9 cellular contexts compared by ENCODE assay signal in the genomic region with DNA sequence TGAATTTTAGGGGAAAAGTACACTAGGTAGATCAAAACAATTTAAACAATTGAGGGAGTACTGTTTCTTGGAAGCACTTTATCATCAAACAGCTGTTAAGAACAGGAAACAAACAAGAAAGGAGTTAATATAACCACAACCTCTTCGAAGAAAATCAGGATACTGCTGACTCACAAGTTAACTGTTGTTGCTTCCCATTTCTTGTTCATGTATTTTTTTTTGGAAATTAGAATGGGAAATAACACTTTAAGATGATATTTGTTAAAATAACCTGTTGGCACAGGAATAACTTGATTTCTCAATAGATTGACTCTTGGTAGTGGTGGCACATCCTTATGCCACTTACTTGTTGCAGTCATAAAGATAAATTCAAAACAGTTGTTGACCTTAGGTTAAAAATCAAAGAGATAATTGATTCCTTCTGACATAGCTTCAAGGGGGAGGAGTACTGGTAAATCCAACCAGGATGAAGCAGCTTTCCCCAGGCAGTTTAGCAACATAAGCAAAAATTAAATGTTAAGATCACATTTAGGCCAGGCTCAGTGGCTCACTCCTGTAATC. TPM values are rescaled to one million over a fixed set of nuclear protein-coding genes. Genes with fewer than 3 reads are reported as not detected.
A peak's percentile ranks its signal among the peaks of the same experiment; 100 is the strongest.
DNase-seq lines count a peak whose midpoint lies in the region; ATAC-seq and TF ChIP-seq lines count a peak whose summit lies in the region.
"Had no signal": no experiment of that assay in that cellular context is flagged by ENCODE, and none has a peak within 500 bp of the region (broad histone marks: within the 10 kb centered on the region; RNA-seq: fewer than 3 reads in every experiment).

No MANE protein-coding gene starts in this region.

- no peak for ATAC-seq in activated CD8-positive, alpha-beta memory T cell treated with anti-CD3 and anti-CD28 coated beads, Interleukin-2, amount 10 ng/mL, durations not matched to agents 7 days and 5 days
- ATAC-seq in T-cell (replicated peaks in 1 of 4), result no peak
- ATAC-seq in stimulated activated naive B cell treated with anti-CD40 and anti-IgM and Interleukin-4, amounts not matched to agents 10 μg/mL and 1 μg/mL and 100 μg/mL, for 72 hours (replicated peaks), result no peak

- no peak for TF ChIP-seq POLR2A in lower leg skin (IDR thresholded peaks at IDR 0.05)

- H3K4me3 Mint-ChIP-seq in activated CD8-positive, alpha-beta memory T cell treated with anti-CD3 and anti-CD28 coated beads, Interleukin-2, amount 10 ng/mL, durations not matched to agents 7 days and 5 days, result peak overlapping the region; percentile 35
- H3K4me3 Mint-ChIP-seq in T-cell, result peak overlapping the region; percentile 34 to 92 (median 46)
- peak overlapping the region; percentile 81 to 82 for H3K4me3 Mint-ChIP-seq in stimulated activated naive B cell treated with anti-CD40 and anti-IgM and Interleukin-4, amounts not matched to agents 10 μg/mL and 1 μg/mL and 100 μg/mL, for 72 hours

- CTCF ChIA-PET in activated CD8-positive, alpha-beta memory T cell treated with anti-CD3 and anti-CD28 coated beads, Interleukin-2, amount 10 ng/mL, durations not matched to agents 7 days and 5 days (lab: Charles Lee), result no interaction called here
- CTCF ChIA-PET in T-cell (lab: Charles Lee), result no interaction called here

- H3K9me3 Mint-ChIP-seq in activated CD8-positive, alpha-beta memory T cell treated with anti-CD3 and anti-CD28 coated beads, Interleukin-2, amount 10 ng/mL, durations not matched to agents 7 days and 5 days (ENCODE audit: low read depth), result no peaks in the 10 kb centered on the region
- no peaks in the 10 kb centered on the region for H3K9me3 Mint-ChIP-seq in T-cell
- H3K9me3 Mint-ChIP-seq in stimulated activated naive B cell treated with anti-CD40 and anti-IgM and Interleukin-4, amounts not matched to agents 10 μg/mL and 1 μg/mL and 100 μg/mL, for 72 hours, result no peaks in the 10 kb centered on the region

- H3K36me3 Mint-ChIP-seq in activated CD8-positive, alpha-beta memory T cell treated with anti-CD3 and anti-CD28 coated beads, Interleukin-2, amount 10 ng/mL, durations not matched to agents 7 days and 5 days, result peaks cover 40% of the 10 kb centered on the region
- peaks cover 20% of the 10 kb centered on the region for H3K36me3 Mint-ChIP-seq in T-cell
- H3K36me3 Mint-ChIP-seq in stimulated activated naive B cell treated with anti-CD40 and anti-IgM and Interleukin-4, amounts not matched to agents 10 μg/mL and 1 μg/mL and 100 μg/mL, for 72 hours, result peaks cover 12 to 19% of the 10 kb centered on the region in 2 donors

- POLR2A ChIA-PET in T-cell (lab: Charles Lee), result no interaction called here

- no peaks in the 10 kb centered on the region for H3K27me3 Mint-ChIP-seq in activated CD8-positive, alpha-beta memory T cell treated with anti-CD3 and anti-CD28 coated beads, Interleukin-2, amount 10 ng/mL, durations not matched to agents 7 days and 5 days
- H3K27me3 Mint-ChIP-seq in T-cell, result no peaks in the 10 kb centered on the region
- H3K27me3 Mint-ChIP-seq in stimulated activated naive B cell treated with anti-CD40 and anti-IgM and Interleukin-4, amounts not matched to agents 10 μg/mL and 1 μg/mL and 100 μg/mL, for 72 hours, result no peaks in the 10 kb centered on the region

- intact Hi-C loops in lower leg skin (cut with DNase I; ENCODE audit: low total_unique reads), result no loop called here

- DNase-seq in activated CD8-positive, alpha-beta memory T cell treated with anti-CD3 and anti-CD28 coated beads, Interleukin-2, amount 10 ng/mL, durations not matched to agents 7 days and 5 days, result no peak
- DNase-seq in activated CD8-positive, alpha-beta memory T cell treated with anti-CD3 and anti-CD28 coated beads, Interleukin-2, amount 50 U/mL, for 48 hours, result no peak
- no peak for DNase-seq in T-cell
- DNase-seq in fibroblast of peridontal ligament (ENCODE audit: extremely low read depth), result peak; percentile 84
- DNase-seq in stimulated activated naive B cell treated with anti-CD40 and anti-IgM and Interleukin-4, amounts not matched to agents 10 μg/mL and 1 μg/mL and 100 μg/mL, for 72 hours, result no peak
- DNase-seq in NCI-H1105 (lab: John Stamatoyannopoulos, UW), result no peak
- no peak for DNase-seq in lower leg skin (ENCODE audit: low spot score in 2 of 2)
- no peak for DNase-seq in NK-92 treated with Interleukin-12 subunit alpha and Interleukin-12 subunit beta, amount 100 ng/mL, for 24 hours (lab: John Stamatoyannopoulos, UW)
- DNase-seq: NCI-H1417 had no signal

- H3K27ac Mint-ChIP-seq in activated CD8-positive, alpha-beta memory T cell treated with anti-CD3 and anti-CD28 coated beads, Interleukin-2, amount 10 ng/mL, durations not matched to agents 7 days and 5 days, result peak overlapping the region; percentile 47
- peak overlapping the region; percentile 41 to 51 for H3K27ac Mint-ChIP-seq in T-cell
- H3K27ac Mint-ChIP-seq in stimulated activated naive B cell treated with anti-CD40 and anti-IgM and Interleukin-4, amounts not matched to agents 10 μg/mL and 1 μg/mL and 100 μg/mL, for 72 hours, result peak overlapping the region; percentile 93

- no peak overlapping the region for H3K4me3 ChIP-seq in lower leg skin (ENCODE audit: low read depth, poor library complexity, severe bottlenecking)

- peaks cover 45% of the 10 kb centered on the region for H3K4me1 Mint-ChIP-seq in activated CD8-positive, alpha-beta memory T cell treated with anti-CD3 and anti-CD28 coated beads, Interleukin-2, amount 10 ng/mL, durations not matched to agents 7 days and 5 days
- peaks cover 56 to 62% (median 62%) of the 10 kb centered on the region in 3 donors for H3K4me1 Mint-ChIP-seq in T-cell
- H3K4me1 Mint-ChIP-seq in stimulated activated naive B cell treated with anti-CD40 and anti-IgM and Interleukin-4, amounts not matched to agents 10 μg/mL and 1 μg/mL and 100 μg/mL, for 72 hours, result peaks cover 19 to 39% of the 10 kb centered on the region in 2 donors

- 2% methylated on average over 1 of the region's 1 CpG for WGBS in lower leg skin, 2 donors

- no peak for TF ChIP-seq CTCF in lower leg skin (IDR thresholded peaks at IDR 0.05)

RNA-seq across cellular contexts. Expression of a gene that starts 3.3 kb away (rescaled TPM):
- total RNA-seq in activated CD8-positive, alpha-beta memory T cell treated with anti-CD3 and anti-CD28 coated beads, Interleukin-2, amount 10 ng/mL, durations not matched to agents 7 days and 5 days, result 10 to 100 TPM; 59.3 to 75.2 TPM
- total RNA-seq in T-cell (10 to 100 TPM; 71.5 to 96.5 (median 79.5) TPM), lower leg skin (100 to 1,000 TPM in 3 of 4 donors, 10 to 100 TPM in 1; 84.3 to 147 (median 123) TPM)

RNA-seq across cellular contexts. Expression of a gene that starts 28.5 kb away (rescaled TPM):
- 100 to 1,000 TPM; 105 to 144 TPM for total RNA-seq in activated CD8-positive, alpha-beta memory T cell treated with anti-CD3 and anti-CD28 coated beads, Interleukin-2, amount 10 ng/mL, durations not matched to agents 7 days and 5 days
- 10 to 100 TPM; 44.1 to 70.6 (median 53.3) TPM for total RNA-seq in T-cell
- total RNA-seq in lower leg skin, result 10 to 100 TPM; 13.4 to 32.7 (median 17.0) TPM
